In genomic region chr1:56477164-56478111, GRCh38 we compare ENCODE assay signal across 8 cellular contexts.
DNase-seq lines count a peak whose midpoint lies in the region; ATAC-seq and TF ChIP-seq lines count a peak whose summit lies in the region.

No MANE protein-coding gene starts in this region.

- POLR2A ChIA-PET in Caco-2 (lab: Charles Lee) (interaction anchor here (0.7 to 0.9 kb wide), 4 partner anchors 17 to 92 kb away, joined by 3 to 7 read pairs (median 4); no protein-coding TSS in a partner anchor), Panc1 (lab: Charles Lee) (no interaction called here)

- ATAC-seq in Panc1 = peak; percentile 77
- peak; percentile 69 for ATAC-seq in foreskin keratinocyte
- ATAC-seq in HG03521 (IDR thresholded peaks at IDR 0.05; ENCODE audit: unreplicated experiment) = no peak
- ATAC-seq in HG03039 (IDR thresholded peaks at IDR 0.05; ENCODE audit: unreplicated experiment) = no peak
- ATAC-seq in HG03342 (IDR thresholded peaks at IDR 0.05; ENCODE audit: unreplicated experiment) = no peak

- no peaks in the 10 kb centered on the region for H3K9me3 Mint-ChIP-seq in Caco-2 (ENCODE audit: unreplicated experiment)
- H3K9me3 Mint-ChIP-seq in nephron progenitor cell = no peaks in the 10 kb centered on the region

- H3K36me3 ChIP-seq in Caco-2 (ENCODE audit: control insufficient read depth, insufficient read depth, low read length) = no peaks in the 10 kb centered on the region
- H3K36me3 ChIP-seq in Panc1 (ENCODE audit: control insufficient read depth, insufficient read depth, low read length) = no peaks in the 10 kb centered on the region

- CTCF ChIA-PET in Caco-2 (lab: Charles Lee) = interaction anchor here (0.6 to 1.0 kb wide), 2 partner anchors 101 to 307 kb away, joined by 3 read pairs; no protein-coding TSS in a partner anchor
- CTCF ChIA-PET in Panc1 (lab: Charles Lee) = no interaction called here

- H3K4me1 Mint-ChIP-seq in Caco-2 (ENCODE audit: low read depth, unreplicated experiment) (peaks cover 18% of the 10 kb centered on the region), nephron progenitor cell (peaks cover 23% of the 10 kb centered on the region)

- intact Hi-C loops in Caco-2 (cut with micrococcal nuclease; ENCODE audit: unreplicated experiment) = loop anchor here (2.0 to 5.0 kb wide), 2 partner anchors 40 to 101 kb away; partner anchors contain the start of gene PLPP3
- intact Hi-C loops in Panc1 (cut with micrococcal nuclease; ENCODE audit: unreplicated experiment) = no loop called here

- H3K9me3 ChIP-seq in Caco-2 (no peaks in the 10 kb centered on the region), Panc1 (ENCODE audit: control insufficient read depth, insufficient read depth, low read depth, low read length) (no peaks in the 10 kb centered on the region)

- BruUV-seq in Caco-2 (replicated peaks; lab: Mats Ljungman, UMichigan) (no TSS peak), Panc1 (replicated peaks; lab: Mats Ljungman, UMichigan) (no TSS peak)

- in situ Hi-C loops in Panc1 (cut with HindIII; ENCODE audit: low pct_unique_long_range_greater_than_20kb, low sequenced_read_pairs) = no loop called here

- H3K36me3 Mint-ChIP-seq in Caco-2 (ENCODE audit: insufficient read depth, unreplicated experiment) (peaks cover 6% of the 10 kb centered on the region), nephron progenitor cell (ENCODE audit: low read depth) (no peaks in the 10 kb centered on the region)

- DNase-seq in Caco-2 (peak; percentile 69 to 77), Panc1 (ENCODE audit: low read depth, low spot score) (no peak), foreskin keratinocyte (no peak), nephron progenitor cell (peak; percentile 62), DMS153 (lab: John Stamatoyannopoulos, UW) (no peak)

- H3K4me1 ChIP-seq in Caco-2 = peaks cover 30% of the 10 kb centered on the region
- no peaks in the 10 kb centered on the region for H3K4me1 ChIP-seq in Panc1 (ENCODE audit: control insufficient read depth, insufficient read depth, low read length)
- no peaks in the 10 kb centered on the region for H3K4me1 ChIP-seq in foreskin keratinocyte

- H3K27me3 Mint-ChIP-seq in Caco-2 (ENCODE audit: insufficient read depth, unreplicated experiment) (no peaks in the 10 kb centered on the region), nephron progenitor cell (ENCODE audit: low read depth, poor library complexity) (peaks cover 21% of the 10 kb centered on the region)

- H3K27ac ChIP-seq in Panc1 (ENCODE audit: low read length) (no peak overlapping the region), foreskin keratinocyte (no peak overlapping the region)

- H3K4me3 ChIP-seq in Caco-2 (ENCODE audit: low read depth, low read length) (peak overlapping the region; percentile 47), Panc1 (ENCODE audit: low read depth in 2 of 2, low read length in 2 of 2) (peak overlapping the region; percentile 39 to 52)

- peak overlapping the region; percentile 91 for H3K27ac Mint-ChIP-seq in Caco-2 (ENCODE audit: unreplicated experiment)
- H3K27ac Mint-ChIP-seq in nephron progenitor cell = no peak overlapping the region

- TF ChIP-seq CTCF in Caco-2 (IDR thresholded peaks at IDR 0.05; ENCODE audit: insufficient read depth in 1 of 2, low read depth in 1 of 2, low read length in 1 of 2, severe bottlenecking in 1 of 2, unreplicated experiment in 1 of 2) (no peak), Panc1 (IDR thresholded peaks at IDR 0.05) (no peak), foreskin keratinocyte (conservative IDR thresholded peaks at IDR 0.05) (no peak), nephron progenitor cell (IDR thresholded peaks at IDR 0.05) (no peak)

- H3K27me3 ChIP-seq in Caco-2 (replicated peaks; ENCODE audit: control insufficient read depth, insufficient read depth, low read length) (no peaks in the 10 kb centered on the region), Panc1 (ENCODE audit: control insufficient read depth, insufficient read depth, low read length) (0 out of 2 replicates have a peak, but pooled peaks cover 4% of the 10 kb centered on the region), foreskin keratinocyte (peaks cover 19% of the 10 kb centered on the region)

- H3K4me3 Mint-ChIP-seq in Caco-2 (ENCODE audit: unreplicated experiment) (peak overlapping the region; percentile 78), nephron progenitor cell (peak overlapping the region; percentile 83)

Comparison
In these comparisons a context has a peak if more than half of its experiments do, and no peak if none do; other contexts are left out.
1. DNase-seq: peak in Caco-2 (2 of 2) and nephron progenitor cell (single experiment); none in Panc1 (single experiment), foreskin keratinocyte (0 of 2) and DMS153 (single experiment).
2. ATAC-seq: peak in Panc1 (single experiment) and foreskin keratinocyte (single experiment); none in HG03521 (single experiment), HG03039 (single experiment) and HG03342 (single experiment).